ENCODE assay signal across 8 cellular contexts in genomic region chr6:114747995-114748625, GRCh38.
A peak's percentile ranks its signal among the peaks of the same experiment; 100 is the strongest.
DNase-seq lines count a peak whose midpoint lies in the region; ATAC-seq, FAIRE-seq and TF ChIP-seq lines count a peak whose summit lies in the region.

No MANE protein-coding gene starts in this region.

- H3K27ac Mint-ChIP-seq in stimulated activated naive CD8-positive, alpha-beta T cell treated with anti-CD3 and anti-CD28 coated beads, Interleukin-15, amount 100 ng/mL, for 72 hours, result no peak overlapping the region

- no peaks in the 10 kb centered on the region for H3K27me3 Mint-ChIP-seq in stimulated activated naive CD8-positive, alpha-beta T cell treated with anti-CD3 and anti-CD28 coated beads, Interleukin-15, amount 100 ng/mL, for 72 hours

- TF ChIP-seq CTCF in D721Med (IDR thresholded peaks at IDR 0.05; ENCODE audit: insufficient read depth, missing control alignments), result peak; percentile 79

- no peaks in the 10 kb centered on the region for H3K9me3 Mint-ChIP-seq in stimulated activated naive CD8-positive, alpha-beta T cell treated with anti-CD3 and anti-CD28 coated beads, Interleukin-15, amount 100 ng/mL, for 72 hours

- H3K4me1 Mint-ChIP-seq in stimulated activated naive CD8-positive, alpha-beta T cell treated with anti-CD3 and anti-CD28 coated beads, Interleukin-15, amount 100 ng/mL, for 72 hours, result no peaks in the 10 kb centered on the region

- peak; percentile 58 for FAIRE-seq in D721Med (lab: Jason Lieb, UNC)

- no peak for DNase-seq in D721Med (ENCODE audit: insufficient read length, low spot score)
- DNase-seq in NCI-H146 treated with DMSO at 0.1 percent for 48 hours (lab: John Stamatoyannopoulos, UW; ENCODE audit: unreplicated experiment), result peak; percentile 15
- DNase-seq in amniotic stem cell (lab: John Stamatoyannopoulos, UW), result peak; percentile 74
- peak; percentile 50 for DNase-seq in iris pigment epithelial cell (ENCODE audit: low read depth)
- DNase-seq in stimulated activated naive CD8-positive, alpha-beta T cell treated with anti-CD3 and anti-CD28 coated beads, Interleukin-15, amount 100 ng/mL, for 72 hours, result peak; percentile 2 to 11
- DNase-seq in central memory CD4-positive, alpha-beta T cell, result no peak
- no peak for DNase-seq in effector CD8-positive, alpha-beta T cell (lab: John Stamatoyannopoulos, UW)

- peak; percentile 70 for ATAC-seq in GM19395 (IDR thresholded peaks at IDR 0.05; ENCODE audit: unreplicated experiment)
- no peak for ATAC-seq in stimulated activated naive CD8-positive, alpha-beta T cell treated with anti-CD3 and anti-CD28 coated beads, Interleukin-15, amount 100 ng/mL, for 72 hours

- H3K4me3 Mint-ChIP-seq in stimulated activated naive CD8-positive, alpha-beta T cell treated with anti-CD3 and anti-CD28 coated beads, Interleukin-15, amount 100 ng/mL, for 72 hours, result no peak overlapping the region

Comparison
In these comparisons a context has a peak if more than half of its experiments do, and no peak if none do; other contexts are left out.
1. DNase-seq: peak in NCI-H146 treated with DMSO at 0.1 percent for 48 hours (single experiment), amniotic stem cell (single experiment), iris pigment epithelial cell (single experiment) and stimulated activated naive CD8-positive, alpha-beta T cell treated with anti-CD3 and anti-CD28 coated beads, Interleukin-15, amount 100 ng/mL, for 72 hours (2 of 2); none in D721Med (single experiment), central memory CD4-positive, alpha-beta T cell (single experiment) and effector CD8-positive, alpha-beta T cell (single experiment).